In genomic region chr10:52121688-52122087, GRCh38 we compare ENCODE assay signal across 19 cellular contexts.
"Had no signal": no experiment of that assay in that cellular context is flagged by ENCODE, and none has a peak within 500 bp of the region (broad histone marks: within the 10 kb centered on the region; RNA-seq: fewer than 3 reads in every experiment).

No MANE protein-coding gene starts in this region.

- H3K4me3 ChIP-seq: left lung, skin epidermis had no signal

- H3K36me3 ChIP-seq: left lung had no signal

- H3K27me3 ChIP-seq: left lung had no signal

- H3K27ac ChIP-seq: left lung, parathyroid adenoma, skin epidermis had no signal

- DNase-seq: activated CD4-positive, alpha-beta T cell treated with anti-CD3 and anti-CD28 coated beads for 48 hours; activated CD8-positive, alpha-beta T cell treated with anti-CD3 and anti-CD28 coated beads for 36 hours; activated gamma-delta T cell treated with Interleukin-2 at 50 U/mL for 16 hours; activated T-cell treated with anti-CD3 and anti-CD28 coated beads, Interleukin-2, amount 50 U/mL, for 72 hours; anterior cingulate cortex; erythroblast; glutamatergic neuron; hypothalamus; kidney; left lung; mammary epithelial cell; naive thymus-derived CD8-positive, alpha-beta T cell; stimulated activated CD4-positive, alpha-beta T cell treated with anti-CD3 and anti-CD28 coated beads, Interleukin-15, amount 100 ng/mL, for 24 hours; stimulated activated CD4-positive, alpha-beta T cell treated with anti-CD3 and anti-CD28 coated beads, Interleukin-4, amount 100 ng/mL, for 24 hours; stimulated activated CD8-positive, alpha-beta memory T cell treated with anti-CD3 and anti-CD28 coated beads, Interleukin-4, amount 100 ng/mL, for 48 hours; stimulated activated naive CD4-positive, alpha-beta T cell treated with Interleukin-2 at 50 U/mL for 16 hours had no signal

- H3K9me3 ChIP-seq: left lung had no signal

- ATAC-seq: activated CD8-positive, alpha-beta T cell treated with anti-CD3 and anti-CD28 coated beads for 36 hours; activated T-cell treated with anti-CD3 and anti-CD28 coated beads, Interleukin-2, amount 50 U/mL, for 72 hours; left lung; naive thymus-derived CD8-positive, alpha-beta T cell; WTC11 had no signal

- H3K4me1 ChIP-seq: left lung, parathyroid adenoma had no signal
